In the genomic region with DNA sequence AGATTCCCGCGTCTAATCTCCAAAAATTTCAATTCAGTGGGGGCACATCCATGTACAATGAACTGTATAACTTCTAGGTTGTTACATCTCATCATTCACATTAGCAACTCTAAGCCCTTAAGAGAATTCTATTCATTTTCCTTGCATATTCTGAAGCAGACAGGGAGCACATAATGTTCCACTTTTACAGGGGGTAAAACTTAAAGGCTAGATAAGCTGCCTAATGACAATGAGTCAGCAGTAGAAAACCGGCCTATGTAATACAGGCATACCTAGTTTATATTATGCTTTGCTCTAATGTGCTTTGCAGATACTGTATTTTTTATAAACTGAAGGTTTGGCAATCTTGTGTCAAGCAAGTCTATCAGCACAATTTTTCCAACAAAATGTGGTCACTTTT, we compare ENCODE assay signal across 28 cellular contexts. TPM values are rescaled to one million over a fixed set of nuclear protein-coding genes. Genes with fewer than 3 reads are reported as not detected.
DNase-seq lines count a peak whose midpoint lies in the region; ATAC-seq, FAIRE-seq and TF ChIP-seq lines count a peak whose summit lies in the region.
"Had no signal": no experiment of that assay in that cellular context is flagged by ENCODE, and none has a peak within 500 bp of the region (broad histone marks: within the 10 kb centered on the region; RNA-seq: fewer than 3 reads in every experiment).

No MANE protein-coding gene starts in this region.

- H3K4me3 Mint-ChIP-seq in naive thymus-derived CD4-positive, alpha-beta T cell, result no peak overlapping the region
- H3K4me3 Mint-ChIP-seq: brain; natural killer cell; stimulated activated effector memory CD8-positive, alpha-beta T cell treated with anti-CD3 and anti-CD28 coated beads, Interleukin-12 subunit alpha, Interleukin-12 subunit beta, amount 100 ng/mL, for 72 hours had no signal

- no CpG with 5 or more reads among the region's 3 CpGs for WGBS in IMR-90 (ENCODE audit: extremely low coverage in 2 of 2, insufficient read length in 1 of 2), 2 experiments
- WGBS in K562 (ENCODE audit: insufficient coverage, low coverage, missing lambda C conversion rate), result 59% methylated on average over 3 of the region's 3 CpGs
- WGBS in small intestine, 3 donors, result 72 to 88% (median 86%) methylated on average over 3 of the region's 3 CpGs

- H3K36me3 ChIP-seq in IMR-90 (ENCODE audit: control insufficient read depth, insufficient read depth, low read length) (peaks cover 13% of the 10 kb centered on the region), K562 (ENCODE audit: control insufficient read depth, insufficient read depth, low read length) (peaks cover 54% of the 10 kb centered on the region; the same call in 2 of the 3 replicates), small intestine (ENCODE audit: control insufficient read depth in 2 of 2, insufficient read depth in 2 of 2, low read length in 2 of 2) (peaks cover 2 to 3% of the 10 kb centered on the region in 2 donors)
- H3K36me3 ChIP-seq in naive thymus-derived CD4-positive, alpha-beta T cell (ENCODE audit: control insufficient read depth in 2 of 3, insufficient read depth in 3 of 3, low read length in 3 of 3), result peaks cover 0 to 34% (median 0%) of the 10 kb centered on the region in 3 experiments
- H3K36me3 ChIP-seq: prostate gland had no signal

- H4K20me1 ChIP-seq in IMR-90 (ENCODE audit: insufficient read depth, low read length) (no peaks in the 10 kb centered on the region), K562 (replicated peaks; ENCODE audit: control insufficient read depth, insufficient read depth, low read length) (no peaks in the 10 kb centered on the region)

- POLR2A ChIA-PET in IMR-90 (lab: Charles Lee; ENCODE audit: unreplicated experiment) (no interaction called here), K562 (lab: Yijun Ruan, JAX) (interaction anchor here (2.3 kb wide), 1 partner anchor 10 kb away, joined by 7 read pairs; no protein-coding TSS in a partner anchor)
- POLR2A ChIA-PET in naive thymus-derived CD4-positive, alpha-beta T cell (lab: Charles Lee), result no interaction called here

- dilution Hi-C loops in IMR-90 (cut with HindIII; ENCODE audit: low sequenced_read_pairs, unreplicated experiment), result no loop called here

- no peak overlapping the region for H3K14ac ChIP-seq in IMR-90 (replicated peaks; ENCODE audit: low read depth, low read length)

- no peak overlapping the region for H2BK15ac ChIP-seq in IMR-90 (ENCODE audit: low read depth, low read length)

- peak overlapping the region; percentile 73 for H2BK5ac ChIP-seq in IMR-90 (ENCODE audit: low read depth, low read length, poor library complexity, severe bottlenecking)

- H3K27ac ChIP-seq in IMR-90 (ENCODE audit: insufficient read depth, low read length), result peak overlapping the region; percentile 53; the same call in 1 of the 2 replicates
- peak overlapping the region; percentile 22; the same call in 1 of the 3 replicates for H3K27ac ChIP-seq in K562 (ENCODE audit: extremely low read depth, low read depth, low read length)
- H3K27ac ChIP-seq in small intestine (ENCODE audit: low read depth in 1 of 2, low read length in 1 of 2), result no peak overlapping the region
- H3K27ac ChIP-seq in naive thymus-derived CD4-positive, alpha-beta T cell (ENCODE audit: low read depth, low read length), result no peak overlapping the region
- H3K27ac ChIP-seq: epithelial cell of prostate, heart left ventricle, prostate gland had no signal

- H3K79me2 ChIP-seq in K562 (ENCODE audit: control insufficient read depth, insufficient read depth, low read length), result no peaks in the 10 kb centered on the region

- no peak overlapping the region for H2AK9ac ChIP-seq in IMR-90 (replicated peaks; ENCODE audit: low read depth, low read length, poor library complexity)

- no peak overlapping the region for H2AFZ ChIP-seq in IMR-90 (replicated peaks; ENCODE audit: low read length, poor library complexity)
- H2AFZ ChIP-seq in K562 (ENCODE audit: low read depth, low read length), result no peak overlapping the region

- FAIRE-seq in K562 (lab: Jason Lieb, UNC) (peak; percentile 46), small intestine (lab: Jason Lieb, UNC) (no peak)
- FAIRE-seq: GM12878 had no signal

- no peak for TF ChIP-seq CTCF in IMR-90 (conservative IDR thresholded peaks at IDR 0.05; ENCODE audit: low read depth, low read length)
- TF ChIP-seq CTCF in K562 (IDR thresholded peaks at IDR 0.05 in 2 of 3, conservative IDR thresholded peaks at IDR 0.05 in 1 of 3; ENCODE audit: insufficient read depth in 2 of 3, low read depth in 1 of 3, low read length in 3 of 3), result no peak
- TF ChIP-seq CTCF in fibroblast of villous mesenchyme (IDR thresholded peaks at IDR 0.05; ENCODE audit: insufficient read depth, low read depth, low read length), result no peak

- H3K27me3 ChIP-seq in IMR-90 (ENCODE audit: control insufficient read depth, insufficient read depth, low read length), result no peaks in the 10 kb centered on the region
- no peaks in the 10 kb centered on the region for H3K27me3 ChIP-seq in K562 (ENCODE audit: control insufficient read depth in 2 of 2, insufficient read depth in 2 of 2, low read length in 2 of 2)
- no peaks in the 10 kb centered on the region for H3K27me3 ChIP-seq in small intestine (ENCODE audit: control insufficient read depth in 2 of 2, insufficient read depth in 2 of 2, low read length in 2 of 2)
- H3K27me3 ChIP-seq in naive thymus-derived CD4-positive, alpha-beta T cell (ENCODE audit: control insufficient read depth in 2 of 2, insufficient read depth in 2 of 2, low read length in 2 of 2), result no peaks in the 10 kb centered on the region
- H3K27me3 ChIP-seq: heart left ventricle had no signal

- no peak for TF ChIP-seq POLR2A in IMR-90 (IDR thresholded peaks at IDR 0.05; ENCODE audit: low read depth, low read length)
- TF ChIP-seq POLR2A in K562 (conservative IDR thresholded peaks at IDR 0.05), result no peak

- H3K9me3 ChIP-seq in IMR-90 (ENCODE audit: control insufficient read depth, insufficient read depth, low read length) (no peaks in the 10 kb centered on the region; the same call in 1 of the 2 replicates), K562 (replicated peaks; ENCODE audit: control insufficient read depth, insufficient read depth, low read depth, low read length) (no peaks in the 10 kb centered on the region), small intestine (ENCODE audit: control insufficient read depth, low read depth) (no peaks in the 10 kb centered on the region)
- H3K9me3 ChIP-seq in naive thymus-derived CD4-positive, alpha-beta T cell (ENCODE audit: control insufficient read depth in 2 of 3, low read length in 3 of 3), result no peaks in the 10 kb centered on the region
- H3K9me3 ChIP-seq: prostate gland had no signal

- no peaks in the 10 kb centered on the region for H3K4me1 Mint-ChIP-seq in naive thymus-derived CD4-positive, alpha-beta T cell
- H3K4me1 Mint-ChIP-seq: brain; stimulated activated effector memory CD8-positive, alpha-beta T cell treated with anti-CD3 and anti-CD28 coated beads, Interleukin-12 subunit alpha, Interleukin-12 subunit beta, amount 100 ng/mL, for 72 hours had no signal

- CTCF ChIA-PET in IMR-90 (lab: Yijun Ruan, JAX), result no interaction called here
- CTCF ChIA-PET in K562 (lab: Yijun Ruan, JAX; ENCODE audit: low intra/inter-chr PET ratio), result no interaction called here
- CTCF ChIA-PET in naive thymus-derived CD4-positive, alpha-beta T cell (lab: Charles Lee), result no interaction called here

- ATAC-seq in IMR-90 (ENCODE audit: low read depth) (peak; percentile 73), K562 (peak; percentile 70; the same call in 1 of the 3 replicates), HG03135 (IDR thresholded peaks at IDR 0.05; ENCODE audit: unreplicated experiment) (no peak)
- no peak for ATAC-seq in naive thymus-derived CD4-positive, alpha-beta T cell
- ATAC-seq: GM12878; heart left ventricle; natural killer cell; stimulated activated effector memory CD8-positive, alpha-beta T cell treated with anti-CD3 and anti-CD28 coated beads, Interleukin-12 subunit alpha, Interleukin-12 subunit beta, amount 100 ng/mL, for 72 hours had no signal

- no peak overlapping the region for H3K23ac ChIP-seq in IMR-90 (ENCODE audit: low read depth, low read length)

- peaks cover 0 to 2% (median 0%) of the 10 kb centered on the region in 11 donors for H3K9me3 Mint-ChIP-seq in naive thymus-derived CD4-positive, alpha-beta T cell
- H3K9me3 Mint-ChIP-seq: natural killer cell; stimulated activated effector memory CD8-positive, alpha-beta T cell treated with anti-CD3 and anti-CD28 coated beads, Interleukin-12 subunit alpha, Interleukin-12 subunit beta, amount 100 ng/mL, for 72 hours had no signal

- no peak overlapping the region for H2AK5ac ChIP-seq in IMR-90 (ENCODE audit: low read depth, low read length)

- no peak for TF ChIP-seq EP300 in K562 (IDR thresholded peaks at IDR 0.05; ENCODE audit: low read length)

- no peak overlapping the region for H4K91ac ChIP-seq in IMR-90 (ENCODE audit: insufficient read depth, low read depth, low read length)

- TF ChIP-seq RAD21 in IMR-90 (IDR thresholded peaks at IDR 0.05; ENCODE audit: low read length), result no peak
- no peak for TF ChIP-seq RAD21 in K562 (CRISPR knock-in tag; conservative IDR thresholded peaks at IDR 0.05 in 1 of 2, IDR thresholded peaks at IDR 0.05 in 1 of 2)

- no peak overlapping the region for H2BK120ac ChIP-seq in IMR-90 (ENCODE audit: low read depth, low read length)

- BruUV-seq in IMR-90 (replicated peaks; lab: Mats Ljungman, UMichigan) (no TSS peak), K562 (replicated peaks; lab: Mats Ljungman, UMichigan) (no TSS peak)

- peaks cover 12 to 80% (median 60%) of the 10 kb centered on the region in 5 donors for H3K36me3 Mint-ChIP-seq in naive thymus-derived CD4-positive, alpha-beta T cell

- H3K27me3 Mint-ChIP-seq in naive thymus-derived CD4-positive, alpha-beta T cell, result no peaks in the 10 kb centered on the region
- H3K27me3 Mint-ChIP-seq: brain had no signal

- H3K4me2 ChIP-seq in IMR-90 (ENCODE audit: low read depth, low read length) (peak overlapping the region; percentile 5; the same call in 1 of the 2 replicates), K562 (ENCODE audit: insufficient read depth, low read length) (no peak overlapping the region)

- H3K9ac ChIP-seq in IMR-90 (ENCODE audit: low read depth, low read length), result no peak overlapping the region
- H3K9ac ChIP-seq in K562 (ENCODE audit: insufficient read depth in 1 of 2, low read depth in 2 of 2, low read length in 2 of 2), result no peak overlapping the region

- no peak overlapping the region for H4K8ac ChIP-seq in IMR-90 (ENCODE audit: low read depth in 2 of 2, low read length in 2 of 2)

- peaks cover 7% of the 10 kb centered on the region; the same call in 1 of the 2 replicates for H3K9me1 ChIP-seq in IMR-90 (ENCODE audit: insufficient read depth, low read length)
- H3K9me1 ChIP-seq in K562 (ENCODE audit: control insufficient read depth, insufficient read depth, low read length), result no peaks in the 10 kb centered on the region

- H2BK20ac ChIP-seq in IMR-90 (ENCODE audit: low read depth, low read length), result no peak overlapping the region

- H3K4me3 ChIP-seq in IMR-90 (ENCODE audit: insufficient read depth, low read depth, low read length), result no peak overlapping the region
- H3K4me3 ChIP-seq in K562, result no peak overlapping the region
- no peak overlapping the region for H3K4me3 ChIP-seq in fibroblast of villous mesenchyme (ENCODE audit: low read depth, low read length)
- no peak overlapping the region for H3K4me3 ChIP-seq in small intestine (ENCODE audit: low read depth in 1 of 2, low read length in 2 of 2)
- no peak overlapping the region for H3K4me3 ChIP-seq in naive thymus-derived CD4-positive, alpha-beta T cell (ENCODE audit: low read length)
- H3K4me3 ChIP-seq: GM12878, HAP-1, heart left ventricle, prostate gland had no signal

- no peak overlapping the region for H3K56ac ChIP-seq in IMR-90 (ENCODE audit: extremely low read depth, insufficient read depth, low read length)

- H3K79me1 ChIP-seq in IMR-90 (ENCODE audit: low read depth in 1 of 2, low read length in 2 of 2), result peaks cover 0 to 18% of the 10 kb centered on the region in 2 experiments; a peak in 2 of 4 replicates

- intact Hi-C loops in IMR-90 (cut with micrococcal nuclease), result no loop called here
- intact Hi-C loops in K562 (cut with micrococcal nuclease), result no loop called here
- intact Hi-C loops in naive thymus-derived CD4-positive, alpha-beta T cell (cut with micrococcal nuclease), result no loop called here

- H3K4me1 ChIP-seq in IMR-90 (ENCODE audit: control insufficient read depth, insufficient read depth, low read length), result peaks cover 4% of the 10 kb centered on the region
- H3K4me1 ChIP-seq in K562 (replicated peaks in 1 of 2; ENCODE audit: control insufficient read depth in 2 of 2, insufficient read depth in 2 of 2, low read length in 2 of 2), result peaks cover 0 to 8% of the 10 kb centered on the region in 2 experiments; a peak in 2 of 5 replicates
- H3K4me1 ChIP-seq in small intestine (ENCODE audit: control insufficient read depth in 2 of 2, insufficient read depth in 1 of 2, low read depth in 1 of 2, low read length in 1 of 2), result no peaks in the 10 kb centered on the region
- no peaks in the 10 kb centered on the region for H3K4me1 ChIP-seq in naive thymus-derived CD4-positive, alpha-beta T cell (ENCODE audit: control insufficient read depth in 2 of 2, insufficient read depth in 2 of 2, low read length in 2 of 2)
- H3K4me1 ChIP-seq: heart left ventricle, prostate gland had no signal

- H3K18ac ChIP-seq in IMR-90 (ENCODE audit: low read depth, low read length), result peak overlapping the region; percentile 82; the same call in 1 of the 2 replicates

- DNase-seq in IMR-90, result peak; percentile 73
- DNase-seq in K562 (ENCODE audit: extremely low read depth in 1 of 4, low spot score in 3 of 4), result peak in 2 of 4 experiments; percentile 11 to 18
- DNase-seq in fibroblast of villous mesenchyme (ENCODE audit: low read depth), result peak; percentile 75
- DNase-seq in small intestine, result peak; percentile 2
- no peak for DNase-seq in naive thymus-derived CD4-positive, alpha-beta T cell
- DNase-seq in activated T-cell treated with anti-CD3 and anti-CD28 coated beads, Interleukin-2, amount 50 U/mL, for 1 hour, result no peak
- DNase-seq: activated CD4-positive, alpha-beta T cell treated with anti-CD3 and anti-CD28 coated beads for 48 hours; activated gamma-delta T cell treated with Interleukin-2 at 50 U/mL for 16 hours; C1 segment of cervical spinal cord; effector CD4-positive, alpha-beta T cell; foreskin melanocyte; heart left ventricle; midbrain; MV-4-11; natural killer cell; NCI-H1694; NCI-H446; NCI-H774; occipital lobe; T-helper 9 cell; trophoblast cell had no signal

- H3K4ac ChIP-seq in IMR-90 (ENCODE audit: low read depth, low read length), result no peak overlapping the region

- in situ Hi-C loops in IMR-90 (cut with MboI; ENCODE audit: low sequenced_read_pairs) (no loop called here), K562 (cut with MboI) (no loop called here)

- H4K5ac ChIP-seq in IMR-90 (ENCODE audit: low read depth, low read length), result no peak overlapping the region; the same call in 1 of the 2 replicates

- H3K27ac Mint-ChIP-seq in naive thymus-derived CD4-positive, alpha-beta T cell, result no peak overlapping the region
- H3K27ac Mint-ChIP-seq: brain; stimulated activated effector memory CD8-positive, alpha-beta T cell treated with anti-CD3 and anti-CD28 coated beads, Interleukin-12 subunit alpha, Interleukin-12 subunit beta, amount 100 ng/mL, for 72 hours had no signal

RNA-seq across cellular contexts. Expression of a gene that starts 40.4 kb away (rescaled TPM):
- total RNA-seq in IMR-90 (2012; rRNA removed) (110 and 115 TPM in 2 replicates), K562 (2014; rRNA removed) (27.3 and 30.9 TPM in 2 replicates), K562 (2014; rRNA removed; fragmentation: Illumina TruSeq; extraction: Trizol) (48.0 and 52.4 TPM in 2 replicates), K562 (2015; rRNA removed; fragmentation: Illumina TruSeq; extraction: Trizol) (37.6 and 38.0 TPM in 2 replicates), K562 (2021) (29.3 and 31.7 TPM in 2 replicates), fibroblast of villous mesenchyme (66.0 and 117 TPM in 2 replicates)
- polyA plus RNA-seq in IMR-90 (2012; rRNA removed) (7.5 and 10.6 TPM in 2 replicates), K562 (2011; rRNA removed) (28.0 and 31.0 TPM in 2 replicates), K562 (2014; fragmentation: Illumina TruSeq; extraction: Trizol) (24.7 and 26.2 TPM in 2 replicates), K562 (2014; fragmentation: Nextera tagmentation; extraction: Ambion mirVana) (10 to 100 TPM; 10.1 to 10.8 TPM), K562 (2014; rRNA removed) (16.1 and 17.5 TPM in 2 replicates), small intestine (1 to 10 TPM; 3.6 to 5.9 (median 5.7) TPM)
- polyA plus RNA-seq in IMR-90 (2012; cell fraction: cytosol; rRNA removed), result 0.92 and 1.3 TPM in 2 replicates
- polyA plus RNA-seq in IMR-90 (2012; cell fraction: nucleus; rRNA removed; ENCODE audit: low replicate concordance), result 3.0 and 27.1 TPM in 2 replicates
- 44.5 and 102 TPM in 2 replicates for total RNA-seq in K562 (2011; cell fraction: chromatin; rRNA removed; ENCODE audit: low replicate concordance)
- 19.3 and 25.8 TPM in 2 replicates for total RNA-seq in K562 (2011; cell fraction: nucleolus; rRNA removed)
- 59.2 and 97.3 TPM in 2 replicates for total RNA-seq in K562 (2011; cell fraction: nucleoplasm; rRNA removed)
- polyA plus RNA-seq in K562 (2011; cell fraction: cytosol; rRNA removed), result 3.8 and 11.3 TPM in 2 replicates
- polyA plus RNA-seq in K562 (2011; cell fraction: nucleus; rRNA removed), result 56.9 and 96.3 TPM in 2 replicates
- 12.0 and 15.0 TPM in 2 replicates for polyA plus RNA-seq in K562 (2012)
- polyA minus RNA-seq in K562 (2011; rRNA and poly(A)+ RNA removed), result 69.1 and 99.4 TPM in 2 replicates
- polyA minus RNA-seq in K562 (2011; cell fraction: cytosol; rRNA and poly(A)+ RNA removed), result 18.3 and 21.9 TPM in 2 replicates
- 59.6 and 122 TPM in 2 replicates for polyA minus RNA-seq in K562 (2011; cell fraction: nucleus; rRNA and poly(A)+ RNA removed)
- total RNA-seq in naive thymus-derived CD4-positive, alpha-beta T cell, result 10 to 100 TPM; 59.6 to 82.4 (median 65.7) TPM
- 10 to 100 TPM; 11.1 to 18.8 TPM for polyA plus RNA-seq in naive thymus-derived CD4-positive, alpha-beta T cell

RNA-seq across cellular contexts. Expression of a gene that starts 47.2 kb away (rescaled TPM):
- 3.8 and 4.2 TPM in 2 replicates for total RNA-seq in IMR-90 (2012; rRNA removed)
- polyA plus RNA-seq in IMR-90 (2012; rRNA removed), result 5.1 and 8.8 TPM in 2 replicates
- 1.5 and 2.4 TPM in 2 replicates for polyA plus RNA-seq in IMR-90 (2012; cell fraction: cytosol; rRNA removed)
- polyA plus RNA-seq in IMR-90 (2012; cell fraction: nucleus; rRNA removed; ENCODE audit: low replicate concordance), result 3.8 and 4.5 TPM in 2 replicates
- total RNA-seq in K562 (2011; cell fraction: chromatin; rRNA removed; ENCODE audit: low replicate concordance), result not detected in 2 replicates
- total RNA-seq in K562 (2011; cell fraction: nucleolus; rRNA removed), result not detected in 2 replicates
- not detected in 2 replicates for total RNA-seq in K562 (2011; cell fraction: nucleoplasm; rRNA removed)
- total RNA-seq in K562 (2014; rRNA removed), result not detected in 2 replicates
- not detected in 2 replicates for total RNA-seq in K562 (2014; rRNA removed; fragmentation: Illumina TruSeq; extraction: Trizol)
- total RNA-seq in K562 (2015; rRNA removed; fragmentation: Illumina TruSeq; extraction: Trizol), result not detected in 2 replicates
- total RNA-seq in K562 (2021), result 0.02 TPM in 1 of 2 replicates, not detected in the other
- 0.01 TPM in 2 replicates for polyA plus RNA-seq in K562 (2011; rRNA removed)
- 0.01 TPM in 1 of 2 replicates, not detected in the other for polyA plus RNA-seq in K562 (2011; cell fraction: cytosol; rRNA removed)
- polyA plus RNA-seq in K562 (2011; cell fraction: nucleus; rRNA removed), result not detected in 2 replicates
- polyA plus RNA-seq in K562 (2012), result not detected in 2 replicates
- polyA plus RNA-seq in K562 (2014; fragmentation: Illumina TruSeq; extraction: Trizol), result not detected in 2 replicates
- polyA plus RNA-seq in K562 (2014; fragmentation: Nextera tagmentation; extraction: Ambion mirVana), result not detected
- polyA plus RNA-seq in K562 (2014; rRNA removed), result not detected in 2 replicates
- not detected in 2 replicates for polyA minus RNA-seq in K562 (2011; rRNA and poly(A)+ RNA removed)
- not detected in 2 replicates for polyA minus RNA-seq in K562 (2011; cell fraction: cytosol; rRNA and poly(A)+ RNA removed)
- not detected in 2 replicates for polyA minus RNA-seq in K562 (2011; cell fraction: nucleus; rRNA and poly(A)+ RNA removed)
- total RNA-seq in fibroblast of villous mesenchyme, result 11.2 and 11.6 TPM in 2 replicates
- polyA plus RNA-seq in small intestine, result 1 to 10 TPM in 1 of 3 donors, under 1 TPM in 1, not detected in 1; 0.27 to 3.7 TPM
- total RNA-seq in naive thymus-derived CD4-positive, alpha-beta T cell, result 1 to 10 TPM in 3 of 5 experiments, under 1 TPM in 2; 0.95 to 4.5 (median 1.9) TPM
- under 1 TPM in 1 of 2 donors, not detected in 1; 0.06 TPM for polyA plus RNA-seq in naive thymus-derived CD4-positive, alpha-beta T cell

Comparison
In these comparisons a context has a peak if more than half of its experiments do, and no peak if none do; other contexts are left out.
1. ATAC-seq: peak in IMR-90 (single experiment) and K562 (single experiment); none in naive thymus-derived CD4-positive, alpha-beta T cell (single experiment) and HG03135 (single experiment).
2. DNase-seq: peak in IMR-90 (single experiment), fibroblast of villous mesenchyme (single experiment) and small intestine (single experiment); none in naive thymus-derived CD4-positive, alpha-beta T cell (0 of 9) and activated T-cell treated with anti-CD3 and anti-CD28 coated beads, Interleukin-2, amount 50 U/mL, for 1 hour (single experiment).
3. H3K27ac ChIP-seq: peak in IMR-90 (single experiment) and K562 (single experiment); none in small intestine (0 of 2) and naive thymus-derived CD4-positive, alpha-beta T cell (single experiment).